ENCODE assay signal across 9 cellular contexts in the genomic region with DNA sequence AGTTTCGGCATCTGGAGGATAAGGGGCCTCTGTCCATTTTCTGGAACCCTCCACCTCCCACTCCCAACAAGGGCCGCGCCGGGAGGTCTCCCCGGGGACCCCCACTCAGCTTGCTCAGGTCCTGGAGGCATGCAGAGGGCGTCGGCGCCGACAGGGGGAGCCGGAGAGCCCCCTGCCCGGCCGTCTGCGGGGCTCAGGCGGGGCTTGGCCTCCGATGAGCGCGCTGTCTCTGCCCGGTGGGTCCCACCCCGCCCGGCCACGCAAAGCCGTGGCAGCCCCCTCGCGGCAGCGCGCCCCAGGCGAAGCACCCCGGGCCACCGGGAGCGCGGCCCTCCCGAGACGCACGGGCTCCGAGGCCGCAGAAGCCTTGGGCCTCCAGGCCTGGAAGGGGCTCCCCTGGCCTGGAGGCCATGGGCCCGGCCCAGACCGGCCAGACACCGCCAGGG.
DNase-seq lines count a peak whose midpoint lies in the region; ATAC-seq and TF ChIP-seq lines count a peak whose summit lies in the region.
"Had no signal": no experiment of that assay in that cellular context is flagged by ENCODE, and none has a peak within 500 bp of the region (broad histone marks: within the 10 kb centered on the region; RNA-seq: fewer than 3 reads in every experiment).

No MANE protein-coding gene starts in this region.

- peaks cover 45% of the 10 kb centered on the region for H3K27me3 Mint-ChIP-seq in osteocyte (ENCODE audit: unreplicated experiment)
- H3K27me3 Mint-ChIP-seq in activated T-helper 17 cell treated with anti-CD3 and anti-CD28 coated beads, Interleukin-2, amount 50 U/mL, for 72 hours, result peaks cover 55% of the 10 kb centered on the region

- DNase-seq in GM06990 (ENCODE audit: extremely low read depth, insufficient read length) (no peak), fibroblast of pulmonary artery (ENCODE audit: low read depth) (no peak), osteocyte (ENCODE audit: extremely low spot score, unreplicated experiment) (no peak)

- H3K4me3 ChIP-seq in GM06990 (replicated peaks; ENCODE audit: low read depth, low read length) (no peak overlapping the region), fibroblast of pulmonary artery (replicated peaks; ENCODE audit: low read depth, low read length) (no peak overlapping the region)
- H3K4me3 ChIP-seq: SJSA1 had no signal

- ATAC-seq in activated T-helper 17 cell treated with anti-CD3 and anti-CD28 coated beads, Interleukin-2, amount 50 U/mL, for 72 hours (replicated peaks), result no peak
- ATAC-seq in HG03175 (IDR thresholded peaks at IDR 0.05; ENCODE audit: unreplicated experiment) (no peak), GM18519 (IDR thresholded peaks at IDR 0.05; ENCODE audit: low FRiP score, unreplicated experiment) (no peak), HG03354 (IDR thresholded peaks at IDR 0.05; ENCODE audit: poor library complexity, severe bottlenecking, unreplicated experiment) (no peak)

- TF ChIP-seq CTCF in GM06990 (IDR thresholded peaks at IDR 0.05; ENCODE audit: insufficient read depth, low read length, poor library complexity, severe bottlenecking) (peak; percentile 60), LNCAP (IDR thresholded peaks at IDR 0.05) (peak; percentile 84), fibroblast of pulmonary artery (IDR thresholded peaks at IDR 0.05; ENCODE audit: low read length, missing control alignments) (peak; percentile 18), osteocyte (IDR thresholded peaks at IDR 0.05) (peak; percentile 37)

- peaks cover 2% of the 10 kb centered on the region for H3K36me3 Mint-ChIP-seq in osteocyte (ENCODE audit: unreplicated experiment)
- H3K36me3 Mint-ChIP-seq in activated T-helper 17 cell treated with anti-CD3 and anti-CD28 coated beads, Interleukin-2, amount 50 U/mL, for 72 hours (ENCODE audit: low read depth), result peaks cover 16% of the 10 kb centered on the region

- H3K27me3 ChIP-seq in GM06990 (replicated peaks; ENCODE audit: control insufficient read depth, insufficient read depth, low read length), result no peaks in the 10 kb centered on the region; the same call in none of the 2 replicates

- H3K4me3 Mint-ChIP-seq in osteocyte (ENCODE audit: unreplicated experiment), result no peak overlapping the region
- H3K4me3 Mint-ChIP-seq in activated T-helper 17 cell treated with anti-CD3 and anti-CD28 coated beads, Interleukin-2, amount 50 U/mL, for 72 hours, result no peak overlapping the region

- no peak overlapping the region for H3K27ac Mint-ChIP-seq in osteocyte (ENCODE audit: unreplicated experiment)
- no peak overlapping the region for H3K27ac Mint-ChIP-seq in activated T-helper 17 cell treated with anti-CD3 and anti-CD28 coated beads, Interleukin-2, amount 50 U/mL, for 72 hours

- peaks cover 23% of the 10 kb centered on the region for H3K4me1 Mint-ChIP-seq in osteocyte (ENCODE audit: unreplicated experiment)
- peaks cover 17% of the 10 kb centered on the region for H3K4me1 Mint-ChIP-seq in activated T-helper 17 cell treated with anti-CD3 and anti-CD28 coated beads, Interleukin-2, amount 50 U/mL, for 72 hours

- no peaks in the 10 kb centered on the region for H3K9me3 Mint-ChIP-seq in osteocyte (ENCODE audit: unreplicated experiment)
- no peaks in the 10 kb centered on the region for H3K9me3 Mint-ChIP-seq in activated T-helper 17 cell treated with anti-CD3 and anti-CD28 coated beads, Interleukin-2, amount 50 U/mL, for 72 hours

- no peaks in the 10 kb centered on the region for H3K36me3 ChIP-seq in GM06990 (ENCODE audit: control insufficient read depth, insufficient read depth, low read length)
- H3K36me3 ChIP-seq: SJSA1 had no signal

Comparison
In these comparisons a context has a peak if more than half of its experiments do, and no peak if none do; other contexts are left out.
1. CTCF ChIP-seq: peak in every context shown above with its lines; median percentile 84 in LNCAP; 60 in GM06990; 37 in osteocyte; 18 in fibroblast of pulmonary artery.